In the genomic region with DNA sequence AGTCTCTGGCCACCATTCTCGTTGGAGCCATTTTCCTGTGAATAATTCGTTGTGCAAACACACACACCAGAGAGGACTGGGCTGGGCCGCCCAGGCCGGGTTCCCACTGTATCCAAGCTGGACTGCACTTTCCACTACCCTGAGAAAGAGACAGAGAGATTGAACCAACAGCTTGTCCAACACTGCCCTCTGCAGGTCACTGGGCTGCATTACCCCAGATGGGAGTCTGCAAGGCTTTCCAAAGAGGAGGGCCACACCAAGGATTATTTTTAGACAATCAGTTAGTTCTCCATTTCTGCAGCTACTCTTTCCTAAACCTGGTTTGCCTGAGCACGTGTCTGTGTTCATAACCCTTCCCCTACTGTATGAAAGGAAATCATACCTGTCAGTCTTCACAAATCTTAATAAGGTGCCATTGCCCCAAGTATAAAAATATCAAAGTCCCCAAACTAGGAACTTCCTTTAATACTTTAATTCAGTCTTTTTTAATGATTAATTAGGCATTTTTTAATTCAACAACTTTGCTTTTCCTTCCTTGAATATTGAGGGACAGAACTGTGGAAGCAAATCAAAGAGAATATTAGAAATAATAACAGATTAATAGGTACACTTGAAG, we compare ENCODE assay signal across 1 cellular context.
TF ChIP-seq lines count a peak whose summit lies in the region.

No MANE protein-coding gene starts in this region.

TF ChIP-seq in HepG2, 621 proteins besides CTCF, POLR2A, EP300 and RAD21 (continued from another document and continues in another):
- TF ChIP-seq ARID5B (CRISPR knock-in tag; IDR thresholded peaks at IDR 0.05) (peak; percentile 29; the same call in 1 of the 2 replicates), TBX3 (IDR thresholded peaks at IDR 0.05; ENCODE audit: borderline replicate concordance) (no peak), ZFP36L1 (CRISPR knock-in tag; IDR thresholded peaks at IDR 0.05) (no peak), KDM5B (CRISPR knock-in tag; IDR thresholded peaks at IDR 0.05; ENCODE audit: borderline replicate concordance) (no peak), ZNF543 (CRISPR knock-in tag; IDR thresholded peaks at IDR 0.05) (no peak), ELF1 (CRISPR knock-in tag; IDR thresholded peaks at IDR 0.05) (no peak), KMT2A (CRISPR knock-in tag; IDR thresholded peaks at IDR 0.05) (no peak), PRDM4 (CRISPR knock-in tag; IDR thresholded peaks at IDR 0.05; ENCODE audit: borderline replicate concordance) (no peak), ZNF430 (CRISPR knock-in tag; IDR thresholded peaks at IDR 0.05) (peak; percentile 94), ZNF841 (CRISPR knock-in tag; IDR thresholded peaks at IDR 0.05; ENCODE audit: borderline replicate concordance) (no peak), STAG1 (CRISPR knock-in tag; IDR thresholded peaks at IDR 0.05) (peak; percentile 97), ZFP36 (IDR thresholded peaks at IDR 0.05; ENCODE audit: borderline replicate concordance, low read depth, low read length, partially characterized antibody) (peak; percentile 47), FUBP1 (CRISPR knock-in tag; IDR thresholded peaks at IDR 0.05; ENCODE audit: borderline replicate concordance) (no peak), ZNF781 (CRISPR knock-in tag; IDR thresholded peaks at IDR 0.05; ENCODE audit: borderline replicate concordance, not compliant biosample characterization) (no peak), RFX5 (IDR thresholded peaks at IDR 0.05; ENCODE audit: low read depth, low read length) (no peak), ZFYVE20 (CRISPR knock-in tag; IDR thresholded peaks at IDR 0.05; ENCODE audit: borderline replicate concordance, low read depth) (no peak), ZGPAT (CRISPR knock-in tag; IDR thresholded peaks at IDR 0.05) (no peak), KLF16 (CRISPR knock-in tag; IDR thresholded peaks at IDR 0.05) (0 out of 4 replicates have a peak, but pooled peaks of 1 of the 2 experiments have one; percentile 44), FLYWCH1 (CRISPR knock-in tag; IDR thresholded peaks at IDR 0.05) (no peak), ZNF562 (CRISPR knock-in tag; IDR thresholded peaks at IDR 0.05; ENCODE audit: borderline replicate concordance) (no peak), SIX1 (CRISPR knock-in tag; IDR thresholded peaks at IDR 0.05; ENCODE audit: borderline replicate concordance) (no peak), KAT8 (CRISPR knock-in tag; IDR thresholded peaks at IDR 0.05) (0 out of 2 replicates have a peak, but pooled peaks have one; percentile 37), HNF1A (IDR thresholded peaks at IDR 0.05; ENCODE audit: low read depth) (no peak), HNF1A (CRISPR knock-in tag; IDR thresholded peaks at IDR 0.05; ENCODE audit: borderline replicate concordance) (no peak), ZMYM4 (CRISPR knock-in tag; IDR thresholded peaks at IDR 0.05) (0 out of 2 replicates have a peak, but pooled peaks have one; percentile 24), ZNF605 (CRISPR knock-in tag; IDR thresholded peaks at IDR 0.05) (peak; percentile 53), PHF20 (CRISPR knock-in tag; IDR thresholded peaks at IDR 0.05) (no peak)
- TF ChIP-seq, protein P1, sequence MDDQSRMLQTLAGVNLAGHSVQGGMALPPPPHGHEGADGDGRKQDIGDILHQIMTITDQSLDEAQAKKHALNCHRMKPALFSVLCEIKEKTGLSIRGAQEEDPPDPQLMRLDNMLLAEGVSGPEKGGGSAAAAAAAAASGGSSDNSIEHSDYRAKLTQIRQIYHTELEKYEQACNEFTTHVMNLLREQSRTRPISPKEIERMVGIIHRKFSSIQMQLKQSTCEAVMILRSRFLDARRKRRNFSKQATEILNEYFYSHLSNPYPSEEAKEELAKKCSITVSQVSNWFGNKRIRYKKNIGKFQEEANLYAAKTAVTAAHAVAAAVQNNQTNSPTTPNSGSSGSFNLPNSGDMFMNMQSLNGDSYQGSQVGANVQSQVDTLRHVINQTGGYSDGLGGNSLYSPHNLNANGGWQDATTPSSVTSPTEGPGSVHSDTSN (CRISPR knock-in tag; IDR thresholded peaks at IDR 0.05; ENCODE audit: borderline replicate concordance) = no peak
- TF ChIP-seq, protein P2, sequence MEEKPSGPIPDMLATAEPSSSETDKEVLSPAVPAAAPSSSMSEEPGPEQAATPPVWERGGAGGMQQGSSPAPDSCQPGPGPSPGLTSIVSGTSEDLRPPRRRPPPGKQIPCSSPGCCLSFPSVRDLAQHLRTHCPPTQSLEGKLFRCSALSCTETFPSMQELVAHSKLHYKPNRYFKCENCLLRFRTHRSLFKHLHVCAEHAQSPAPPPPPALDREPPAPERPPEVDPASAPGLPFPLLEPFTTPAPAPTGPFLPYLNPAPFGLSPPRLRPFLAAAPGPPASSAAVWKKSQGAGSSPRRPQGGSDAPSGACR (CRISPR knock-in tag; IDR thresholded peaks at IDR 0.05) = no peak
- TF ChIP-seq, protein P3, sequence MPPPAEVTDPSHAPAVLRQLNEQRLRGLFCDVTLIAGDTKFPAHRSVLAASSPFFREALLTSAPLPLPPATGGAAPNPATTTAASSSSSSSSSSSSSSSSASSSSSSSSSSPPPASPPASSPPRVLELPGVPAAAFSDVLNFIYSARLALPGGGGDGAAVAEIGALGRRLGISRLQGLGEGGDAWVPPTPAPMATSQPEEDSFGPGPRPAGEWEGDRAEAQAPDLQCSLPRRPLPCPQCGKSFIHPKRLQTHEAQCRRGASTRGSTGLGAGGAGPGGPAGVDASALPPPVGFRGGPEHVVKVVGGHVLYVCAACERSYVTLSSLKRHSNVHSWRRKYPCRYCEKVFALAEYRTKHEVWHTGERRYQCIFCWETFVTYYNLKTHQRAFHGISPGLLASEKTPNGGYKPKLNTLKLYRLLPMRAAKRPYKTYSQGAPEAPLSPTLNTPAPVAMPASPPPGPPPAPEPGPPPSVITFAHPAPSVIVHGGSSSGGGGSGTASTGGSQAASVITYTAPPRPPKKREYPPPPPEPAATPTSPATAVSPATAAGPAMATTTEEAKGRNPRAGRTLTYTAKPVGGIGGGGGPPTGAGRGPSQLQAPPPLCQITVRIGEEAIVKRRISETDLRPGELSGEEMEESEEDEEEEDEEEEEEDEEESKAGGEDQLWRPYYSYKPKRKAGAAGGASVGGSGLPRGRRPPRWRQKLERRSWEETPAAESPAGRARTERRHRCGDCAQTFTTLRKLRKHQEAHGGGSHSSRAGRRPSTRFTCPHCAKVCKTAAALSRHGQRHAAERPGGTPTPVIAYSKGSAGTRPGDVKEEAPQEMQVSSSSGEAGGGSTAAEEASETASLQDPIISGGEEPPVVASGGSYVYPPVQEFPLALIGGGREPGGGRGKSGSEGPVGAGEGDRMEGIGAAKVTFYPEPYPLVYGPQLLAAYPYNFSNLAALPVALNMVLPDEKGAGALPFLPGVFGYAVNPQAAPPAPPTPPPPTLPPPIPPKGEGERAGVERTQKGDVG (CRISPR knock-in tag; IDR thresholded peaks at IDR 0.05; ENCODE audit: borderline replicate concordance) = no peak
